Comparison of ENCODE assay signal across 1 cellular context in genomic region chr14:101474563-101475467, GRCh38.
TF ChIP-seq lines count a peak whose summit lies in the region.

No MANE protein-coding gene starts in this region.

TF ChIP-seq in WTC11, 78 proteins besides CTCF, POLR2A, EP300 and RAD21 (continued from another document):
- no peak for TF ChIP-seq ZNF232 (CRISPR knock-in tag; IDR thresholded peaks at IDR 0.05)
- TF ChIP-seq ATF1 (CRISPR knock-in tag; IDR thresholded peaks at IDR 0.05), result no peak
- no peak for TF ChIP-seq CBFB (CRISPR knock-in tag; IDR thresholded peaks at IDR 0.05; ENCODE audit: low read depth)
- TF ChIP-seq MYBL2 (CRISPR knock-in tag; IDR thresholded peaks at IDR 0.05), result no peak
- TF ChIP-seq NR3C1 (CRISPR knock-in tag; conservative IDR thresholded peaks at IDR 0.05; ENCODE audit: low read depth), result no peak
- TF ChIP-seq, protein P1, sequence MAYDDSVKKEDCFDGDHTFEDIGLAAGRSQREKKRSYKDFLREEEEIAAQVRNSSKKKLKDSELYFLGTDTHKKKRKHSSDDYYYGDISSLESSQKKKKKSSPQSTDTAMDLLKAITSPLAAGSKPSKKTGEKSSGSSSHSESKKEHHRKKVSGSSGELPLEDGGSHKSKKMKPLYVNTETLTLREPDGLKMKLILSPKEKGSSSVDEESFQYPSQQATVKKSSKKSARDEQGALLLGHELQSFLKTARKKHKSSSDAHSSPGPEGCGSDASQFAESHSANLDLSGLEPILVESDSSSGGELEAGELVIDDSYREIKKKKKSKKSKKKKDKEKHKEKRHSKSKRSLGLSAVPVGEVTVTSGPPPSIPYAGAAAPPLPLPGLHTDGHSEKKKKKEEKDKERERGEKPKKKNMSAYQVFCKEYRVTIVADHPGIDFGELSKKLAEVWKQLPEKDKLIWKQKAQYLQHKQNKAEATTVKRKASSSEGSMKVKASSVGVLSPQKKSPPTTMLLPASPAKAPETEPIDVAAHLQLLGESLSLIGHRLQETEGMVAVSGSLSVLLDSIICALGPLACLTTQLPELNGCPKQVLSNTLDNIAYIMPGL (CRISPR knock-in tag; IDR thresholded peaks at IDR 0.05), result no peak
- TF ChIP-seq ZSCAN18 (CRISPR knock-in tag; IDR thresholded peaks at IDR 0.05), result no peak
- TF ChIP-seq, protein P2, sequence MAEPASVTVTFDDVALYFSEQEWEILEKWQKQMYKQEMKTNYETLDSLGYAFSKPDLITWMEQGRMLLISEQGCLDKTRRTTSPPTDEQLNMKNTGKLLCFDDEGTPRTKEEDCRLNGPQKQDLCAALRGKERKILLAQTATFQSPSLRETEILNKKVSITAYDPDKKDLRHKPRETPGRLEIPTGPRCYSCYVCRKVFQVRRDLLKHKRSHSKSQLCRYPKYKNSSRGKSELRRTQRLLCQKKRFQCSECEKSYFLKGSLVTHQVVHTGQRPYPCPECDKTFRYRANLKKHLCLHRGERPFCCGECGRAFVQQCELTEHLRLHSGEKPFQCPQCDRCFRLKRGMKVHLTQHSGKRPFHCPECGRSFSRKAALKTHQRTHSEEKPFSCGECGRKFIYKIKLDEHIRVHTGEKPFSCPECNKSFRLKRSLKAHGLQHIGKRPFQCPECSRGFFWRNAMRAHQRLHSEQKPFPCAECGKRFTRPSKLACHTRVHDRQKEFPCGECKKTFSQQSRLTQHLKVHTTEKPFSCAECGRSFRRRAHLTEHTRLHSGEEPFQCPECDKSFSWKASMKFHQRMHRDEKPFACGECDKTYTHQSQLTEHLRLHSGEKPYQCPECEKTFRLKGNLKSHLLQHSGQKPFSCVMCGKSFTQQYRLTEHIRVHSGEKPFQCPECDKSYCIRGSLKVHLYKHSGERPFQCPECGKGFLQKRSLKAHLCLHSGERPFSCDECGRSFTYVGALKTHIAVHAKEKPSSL (CRISPR knock-in tag; conservative IDR thresholded peaks at IDR 0.05), result no peak
- no peak for TF ChIP-seq TP53 (CRISPR knock-in tag; IDR thresholded peaks at IDR 0.05)
